8 cellular contexts compared by ENCODE assay signal in genomic region chr9:98860871-98861293, GRCh38. TPM values are rescaled to one million over a fixed set of nuclear protein-coding genes. Genes with fewer than 3 reads are reported as not detected.
DNase-seq lines count a peak whose midpoint lies in the region; ATAC-seq, FAIRE-seq and TF ChIP-seq lines count a peak whose summit lies in the region.

No MANE protein-coding gene starts in this region.

- peaks cover 0 to 3% (median 2%) of the 10 kb centered on the region in 3 donors for H3K27me3 Mint-ChIP-seq in CD14-positive monocyte (ENCODE audit: low read depth in 3 of 3)

- H3K4me1 ChIP-seq in Loucy (ENCODE audit: insufficient read depth, low read length, poor library complexity, severe bottlenecking) = no peaks in the 10 kb centered on the region
- no peaks in the 10 kb centered on the region for H3K4me1 ChIP-seq in effector memory CD4-positive, alpha-beta T cell (ENCODE audit: control insufficient read depth, insufficient read depth, low read length, poor library complexity, severe bottlenecking)

- H3K4me2 ChIP-seq in Loucy (ENCODE audit: low read depth, low read length, poor library complexity, severe bottlenecking) = no peak overlapping the region

- peaks cover 38% of the 10 kb centered on the region for H3K4me1 Mint-ChIP-seq in CD14-positive monocyte

- no peaks in the 10 kb centered on the region for H3K36me3 ChIP-seq in Loucy (ENCODE audit: insufficient read depth, low read length)
- no peaks in the 10 kb centered on the region for H3K36me3 ChIP-seq in bronchial epithelial cell (ENCODE audit: control insufficient read depth, insufficient read depth, low read length)
- no peaks in the 10 kb centered on the region for H3K36me3 ChIP-seq in effector memory CD4-positive, alpha-beta T cell (ENCODE audit: control insufficient read depth, insufficient read depth, low read length)

- H3K4me3 ChIP-seq in AG04449 (ENCODE audit: low read depth, low read length) = no peak overlapping the region
- no peak overlapping the region for H3K4me3 ChIP-seq in Loucy (ENCODE audit: low read length, poor library complexity, severe bottlenecking)
- no peak overlapping the region for H3K4me3 ChIP-seq in bronchial epithelial cell (ENCODE audit: low read depth, low read length)
- no peak overlapping the region for H3K4me3 ChIP-seq in effector memory CD4-positive, alpha-beta T cell (ENCODE audit: insufficient read depth, low read depth, low read length, poor library complexity, severe bottlenecking)

- H3K27ac Mint-ChIP-seq in CD14-positive monocyte = no peak overlapping the region

- peak; percentile 66 for TF ChIP-seq CTCF in AG04449 (IDR thresholded peaks at IDR 0.05; ENCODE audit: insufficient read depth, low read length, missing control alignments)
- TF ChIP-seq CTCF in Loucy (conservative IDR thresholded peaks at IDR 0.05; ENCODE audit: low read length) = peak; percentile 39
- peak; percentile 4 for TF ChIP-seq CTCF in bronchial epithelial cell (IDR thresholded peaks at IDR 0.05; ENCODE audit: insufficient read depth, low read length, severe bottlenecking)
- TF ChIP-seq CTCF in CD14-positive monocyte (IDR thresholded peaks at IDR 0.05) = no peak

- no peak overlapping the region for H2AFZ ChIP-seq in Loucy (ENCODE audit: low read length)

- no peaks in the 10 kb centered on the region for H4K20me1 ChIP-seq in Loucy (ENCODE audit: insufficient read depth, low read length, poor library complexity, severe bottlenecking)

- CTCF ChIA-PET in AG04449 (lab: Yijun Ruan, JAX) = interaction anchor here (0.7 to 7.3 kb wide), 31 partner anchors 9 to 322 kb away, joined by 3 to 196 read pairs (median 4); no protein-coding TSS in a partner anchor

- no peaks in the 10 kb centered on the region for H3K9me3 ChIP-seq in Loucy (ENCODE audit: insufficient read depth, low read depth, low read length)
- H3K9me3 ChIP-seq in effector memory CD4-positive, alpha-beta T cell (ENCODE audit: control insufficient read depth, low read length) = no peaks in the 10 kb centered on the region

- intact Hi-C loops in CD14-positive monocyte (cut with micrococcal nuclease) = no loop called here

- H3K4me3 Mint-ChIP-seq in CD14-positive monocyte = no peak overlapping the region

- no peaks in the 10 kb centered on the region for H3K27me3 ChIP-seq in Loucy (ENCODE audit: insufficient read depth, low read length, poor library complexity, severe bottlenecking)
- peaks cover 2% of the 10 kb centered on the region for H3K27me3 ChIP-seq in bronchial epithelial cell (ENCODE audit: control insufficient read depth, insufficient read depth, low read length)
- H3K27me3 ChIP-seq in effector memory CD4-positive, alpha-beta T cell (replicated peaks; ENCODE audit: control insufficient read depth, insufficient read depth, low read length, poor library complexity, severe bottlenecking) = no peaks in the 10 kb centered on the region

- no peaks in the 10 kb centered on the region for H3K79me2 ChIP-seq in Loucy (ENCODE audit: insufficient read depth, low read length)

- DNase-seq in AG04449 (ENCODE audit: low read depth, low spot score) (peak; percentile 73), bronchial epithelial cell (ENCODE audit: low read depth) (peak; percentile 36), left lobe of liver (ENCODE audit: low spot score) (no peak), ureter (ENCODE audit: low spot score) (peak; percentile 87), CD14-positive monocyte (ENCODE audit: low spot score) (no peak)
- DNase-seq in activated effector memory CD4-positive, alpha-beta T cell treated with anti-CD3 and anti-CD28 coated beads, Interleukin-2, amount 50 U/mL, for 16 hours = no peak
- no peak for DNase-seq in effector memory CD4-positive, alpha-beta T cell

- no peaks in the 10 kb centered on the region for H3F3A ChIP-seq in Loucy (ENCODE audit: low read depth)

- POLR2A ChIA-PET in AG04449 (lab: Yijun Ruan, JAX) = interaction anchor here (1.0 to 1.1 kb wide), 2 partner anchors 46 to 123 kb away, joined by 3 to 4 read pairs; no protein-coding TSS in a partner anchor

- H3K27ac ChIP-seq in effector memory CD4-positive, alpha-beta T cell (ENCODE audit: insufficient read depth, low read length, poor library complexity, severe bottlenecking) = no peak overlapping the region

- H3K9me2 ChIP-seq in Loucy (replicated peaks; ENCODE audit: low read depth, low read length) = no peaks in the 10 kb centered on the region

- no peak for FAIRE-seq in bronchial epithelial cell (lab: Jason Lieb, UNC)

- H3K36me3 Mint-ChIP-seq in CD14-positive monocyte = peaks cover 0 to 7% of the 10 kb centered on the region in 2 donors

- peak; percentile 40 for ATAC-seq in left lobe of liver

- H3K9me3 Mint-ChIP-seq in CD14-positive monocyte = peaks cover 0 to 5% (median 0%) of the 10 kb centered on the region in 7 donors

- no peak overlapping the region for H3K9ac ChIP-seq in Loucy (ENCODE audit: low read depth, low read length, poor library complexity, severe bottlenecking)

RNA-seq across cellular contexts. Expression of gene GALNT12, which starts 53.4 kb away (rescaled TPM):
- total RNA-seq in bronchial epithelial cell = 1.0 and 2.6 TPM in 2 replicates
- 0.35 TPM for total RNA-seq in left lobe of liver
- 38.5 TPM for total RNA-seq in ureter
- polyA plus RNA-seq in CD14-positive monocyte = not detected

Comparison
In these comparisons a context has a peak if more than half of its experiments do, and no peak if none do; other contexts are left out.
1. DNase-seq: peak in AG04449 (single experiment), bronchial epithelial cell (single experiment) and ureter (single experiment); none in left lobe of liver (single experiment), activated effector memory CD4-positive, alpha-beta T cell treated with anti-CD3 and anti-CD28 coated beads, Interleukin-2, amount 50 U/mL, for 16 hours (single experiment), CD14-positive monocyte (single experiment) and effector memory CD4-positive, alpha-beta T cell (0 of 3).
2. RNA of gene GALNT12, which starts 53.4 kb away (total RNA-seq): 38.5 TPM in ureter (single experiment); 1.0 to 2.6 TPM in bronchial epithelial cell and 0.35 TPM in left lobe of liver (single experiment); every median in the first group is over 10 times any median in the second.